1 cellular context compared by ENCODE assay signal in the genomic region with DNA sequence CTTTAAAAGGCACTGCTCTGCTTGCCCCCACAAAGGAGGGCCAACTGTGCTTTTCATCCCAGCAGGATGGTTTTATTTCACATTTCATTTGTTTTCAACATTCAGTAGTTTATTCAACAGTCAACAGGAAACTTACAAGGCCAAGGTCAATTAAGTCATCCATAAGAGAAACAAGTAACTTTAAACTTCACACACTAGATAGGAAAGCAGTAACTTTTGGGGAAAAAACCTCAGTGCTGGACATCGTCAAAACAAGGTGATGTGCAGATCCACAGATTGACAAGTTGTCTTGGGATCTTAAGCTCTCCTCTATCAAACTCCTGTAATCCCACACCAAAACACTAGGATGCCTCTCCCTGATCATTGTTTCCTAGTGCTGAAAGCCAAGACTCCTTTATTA.
TF ChIP-seq lines count a peak whose summit lies in the region.

No MANE protein-coding gene starts in this region.

TF ChIP-seq in HEK293T, 16 proteins besides CTCF, POLR2A, EP300 and RAD21 (continued from another document):
- TF ChIP-seq CTBP1 (IDR thresholded peaks at IDR 0.05; ENCODE audit: borderline replicate concordance), result no peak
- TF ChIP-seq FOXM1 (IDR thresholded peaks at IDR 0.05; ENCODE audit: borderline replicate concordance), result no peak
- TF ChIP-seq ELF4 (IDR thresholded peaks at IDR 0.05), result no peak
- TF ChIP-seq FOXK2 (IDR thresholded peaks at IDR 0.05), result no peak
